In genomic region chr20:41170386-41171105, GRCh38 we compare ENCODE assay signal across 12 cellular contexts. TPM values are rescaled to one million over a fixed set of nuclear protein-coding genes. Genes with fewer than 3 reads are reported as not detected.
DNase-seq lines count a peak whose midpoint lies in the region; ATAC-seq lines count a peak whose summit lies in the region.
"Had no signal": no experiment of that assay in that cellular context is flagged by ENCODE, and none has a peak within 500 bp of the region (broad histone marks: within the 10 kb centered on the region; RNA-seq: fewer than 3 reads in every experiment).

No MANE protein-coding gene starts in this region.

- no peaks in the 10 kb centered on the region for H3K4me1 ChIP-seq in effector memory CD4-positive, alpha-beta T cell (ENCODE audit: control insufficient read depth, insufficient read depth, low read length, poor library complexity, severe bottlenecking)
- H3K4me1 ChIP-seq: parathyroid adenoma had no signal

- peaks cover 88% of the 10 kb centered on the region for H3K36me3 Mint-ChIP-seq in T-helper 2 cell treated with Interferon-gamma antibody and Interleukin-4, amounts not matched to agents 5 μg/mL and 100 μg/mL, for 36 hours (ENCODE audit: low read depth)
- peaks cover 51% of the 10 kb centered on the region for H3K36me3 Mint-ChIP-seq in activated T-cell treated with anti-CD3 and anti-CD28 coated beads, Interleukin-2, amount 50 U/mL, for 4 hours (ENCODE audit: insufficient read depth)
- H3K36me3 Mint-ChIP-seq in stimulated activated effector memory CD8-positive, alpha-beta T cell treated with anti-CD3 and anti-CD28 coated beads, Interleukin-12 subunit alpha, Interleukin-12 subunit beta, amount 100 ng/mL, for 72 hours = peaks cover 100% of the 10 kb centered on the region

- H3K4me3 Mint-ChIP-seq in T-helper 2 cell treated with Interferon-gamma antibody and Interleukin-4, amounts not matched to agents 5 μg/mL and 100 μg/mL, for 36 hours = no peak overlapping the region
- no peak overlapping the region for H3K4me3 Mint-ChIP-seq in activated T-cell treated with anti-CD3 and anti-CD28 coated beads, Interleukin-2, amount 50 U/mL, for 4 hours
- no peak overlapping the region for H3K4me3 Mint-ChIP-seq in stimulated activated effector memory CD8-positive, alpha-beta T cell treated with anti-CD3 and anti-CD28 coated beads, Interleukin-12 subunit alpha, Interleukin-12 subunit beta, amount 100 ng/mL, for 72 hours

- no peaks in the 10 kb centered on the region for H3K27me3 ChIP-seq in effector memory CD4-positive, alpha-beta T cell (replicated peaks; ENCODE audit: control insufficient read depth, insufficient read depth, low read length, poor library complexity, severe bottlenecking)
- H3K27me3 ChIP-seq: hepatocyte had no signal

- H3K4me3 ChIP-seq in effector memory CD4-positive, alpha-beta T cell (ENCODE audit: insufficient read depth, low read depth, low read length, poor library complexity, severe bottlenecking) = no peak overlapping the region
- H3K4me3 ChIP-seq: hepatocyte, K562 had no signal

- H3K36me3 ChIP-seq in effector memory CD4-positive, alpha-beta T cell (ENCODE audit: control insufficient read depth, insufficient read depth, low read length) = peaks cover 97% of the 10 kb centered on the region

- ATAC-seq in activated T-cell treated with anti-CD3 and anti-CD28 coated beads, Interleukin-2, amount 50 U/mL, for 4 hours = no peak
- ATAC-seq in stimulated activated effector memory CD8-positive, alpha-beta T cell treated with anti-CD3 and anti-CD28 coated beads, Interleukin-12 subunit alpha, Interleukin-12 subunit beta, amount 100 ng/mL, for 72 hours = no peak
- ATAC-seq: K562 had no signal

- H3K9me3 ChIP-seq in effector memory CD4-positive, alpha-beta T cell (ENCODE audit: control insufficient read depth, low read length) = no peaks in the 10 kb centered on the region

- peak overlapping the region; percentile 9 for H3K27ac Mint-ChIP-seq in T-helper 2 cell treated with Interferon-gamma antibody and Interleukin-4, amounts not matched to agents 5 μg/mL and 100 μg/mL, for 36 hours
- H3K27ac Mint-ChIP-seq in stimulated activated effector memory CD8-positive, alpha-beta T cell treated with anti-CD3 and anti-CD28 coated beads, Interleukin-12 subunit alpha, Interleukin-12 subunit beta, amount 100 ng/mL, for 72 hours = peak overlapping the region; percentile 57

- H3K9me3 Mint-ChIP-seq in T-helper 2 cell treated with Interferon-gamma antibody and Interleukin-4, amounts not matched to agents 5 μg/mL and 100 μg/mL, for 36 hours = no peaks in the 10 kb centered on the region
- H3K9me3 Mint-ChIP-seq in activated T-cell treated with anti-CD3 and anti-CD28 coated beads, Interleukin-2, amount 50 U/mL, for 4 hours = no peaks in the 10 kb centered on the region
- H3K9me3 Mint-ChIP-seq in stimulated activated effector memory CD8-positive, alpha-beta T cell treated with anti-CD3 and anti-CD28 coated beads, Interleukin-12 subunit alpha, Interleukin-12 subunit beta, amount 100 ng/mL, for 72 hours = no peaks in the 10 kb centered on the region

- H3K27ac ChIP-seq in effector memory CD4-positive, alpha-beta T cell (ENCODE audit: insufficient read depth, low read length, poor library complexity, severe bottlenecking) = peak overlapping the region; percentile 27
- H3K27ac ChIP-seq: hepatocyte, parathyroid adenoma had no signal

- no peaks in the 10 kb centered on the region for H3K27me3 Mint-ChIP-seq in T-helper 2 cell treated with Interferon-gamma antibody and Interleukin-4, amounts not matched to agents 5 μg/mL and 100 μg/mL, for 36 hours (ENCODE audit: low read depth)
- H3K27me3 Mint-ChIP-seq in activated T-cell treated with anti-CD3 and anti-CD28 coated beads, Interleukin-2, amount 50 U/mL, for 4 hours (ENCODE audit: low read depth) = no peaks in the 10 kb centered on the region

- H3K4me1 Mint-ChIP-seq in T-helper 2 cell treated with Interferon-gamma antibody and Interleukin-4, amounts not matched to agents 5 μg/mL and 100 μg/mL, for 36 hours (ENCODE audit: low read depth) = peaks cover 18% of the 10 kb centered on the region
- H3K4me1 Mint-ChIP-seq in activated T-cell treated with anti-CD3 and anti-CD28 coated beads, Interleukin-2, amount 50 U/mL, for 4 hours (ENCODE audit: low read depth) = peaks cover 25% of the 10 kb centered on the region
- peaks cover 62% of the 10 kb centered on the region for H3K4me1 Mint-ChIP-seq in stimulated activated effector memory CD8-positive, alpha-beta T cell treated with anti-CD3 and anti-CD28 coated beads, Interleukin-12 subunit alpha, Interleukin-12 subunit beta, amount 100 ng/mL, for 72 hours

- no peak for DNase-seq in T-helper 2 cell treated with Interferon-gamma antibody and Interleukin-4, amounts not matched to agents 5 μg/mL and 100 μg/mL, for 36 hours (ENCODE audit: low spot score)
- DNase-seq in T-helper 2 cell (no peak), Kasumi-1 (lab: John Stamatoyannopoulos, UW) (no peak), SHP77 (lab: John Stamatoyannopoulos, UW) (no peak), NCI-H2196 (lab: John Stamatoyannopoulos, UW; ENCODE audit: unreplicated experiment) (no peak)
- peak; percentile 0 for DNase-seq in activated T-cell treated with anti-CD3 and anti-CD28 coated beads, Interleukin-2, amount 50 U/mL, for 4 hours
- DNase-seq in effector memory CD4-positive, alpha-beta T cell = no peak
- no peak for DNase-seq in stimulated activated effector memory CD8-positive, alpha-beta T cell treated with anti-CD3 and anti-CD28 coated beads, Interleukin-12 subunit alpha, Interleukin-12 subunit beta, amount 100 ng/mL, for 72 hours (ENCODE audit: low spot score in 2 of 2)
- DNase-seq: NCI-H2029 had no signal

RNA-seq across cellular contexts. Expression of gene PLCG1, which starts 33.2 kb away (rescaled TPM):
- total RNA-seq in activated T-cell treated with anti-CD3 and anti-CD28 coated beads, Interleukin-2, amount 50 U/mL, for 4 hours = 100 to 1,000 TPM in 1 of 3 donors, 10 to 100 TPM in 2; 89.1 to 104 (median 91.3) TPM
